27 cellular contexts compared by ENCODE assay signal in the genomic region with DNA sequence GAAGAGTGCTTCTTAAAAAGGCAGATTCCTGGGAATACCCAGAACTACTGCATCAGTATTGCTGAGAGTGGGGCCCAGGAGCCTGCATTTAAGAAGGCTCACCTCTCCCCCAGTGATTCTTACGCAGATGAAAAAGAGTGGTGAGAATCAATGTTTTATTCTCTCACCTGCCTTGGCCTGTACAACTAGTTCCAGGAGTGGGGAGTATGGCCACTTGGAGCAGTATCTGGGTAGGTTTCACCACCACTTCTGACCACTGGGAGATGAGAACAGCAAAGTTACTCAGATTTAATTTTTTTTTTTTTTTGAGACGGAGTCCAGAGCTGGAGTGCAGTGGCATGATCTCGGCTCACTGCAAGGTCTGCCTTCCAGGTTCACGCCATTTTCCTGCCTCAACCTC. TPM values are rescaled to one million over a fixed set of nuclear protein-coding genes. Genes with fewer than 3 reads are reported as not detected.
"Had no signal": no experiment of that assay in that cellular context is flagged by ENCODE, and none has a peak within 500 bp of the region (broad histone marks: within the 10 kb centered on the region; RNA-seq: fewer than 3 reads in every experiment).

No MANE protein-coding gene starts in this region.

- H3K4me1 Mint-ChIP-seq: naive thymus-derived CD4-positive, alpha-beta T cell; natural killer cell; neural progenitor cell; stimulated activated effector memory CD8-positive, alpha-beta T cell treated with anti-CD3 and anti-CD28 coated beads, Interleukin-12 subunit alpha, Interleukin-12 subunit beta, amount 100 ng/mL, for 72 hours had no signal

- H3K27me3 ChIP-seq: neural progenitor cell, neutrophil, pancreas, right lobe of liver, sigmoid colon, stomach, thyroid gland, tibial nerve, upper lobe of right lung, uterus had no signal

- H3K9me3 Mint-ChIP-seq: nephron; stimulated activated effector memory CD8-positive, alpha-beta T cell treated with anti-CD3 and anti-CD28 coated beads, Interleukin-12 subunit alpha, Interleukin-12 subunit beta, amount 100 ng/mL, for 72 hours had no signal

- H2AFZ ChIP-seq: neural progenitor cell had no signal

- H3K4me1 ChIP-seq: neural progenitor cell, prostate gland, tibial nerve, upper lobe of right lung, uterus had no signal

- H3K27ac ChIP-seq: neural progenitor cell, neutrophil, pancreas, prostate gland, right lobe of liver, sigmoid colon, stomach, thoracic aorta, thyroid gland, tibial nerve, upper lobe of right lung, uterus had no signal

- H3K9me3 ChIP-seq: neutrophil, pancreas, prostate gland, right lobe of liver, sigmoid colon, thoracic aorta, thyroid gland, upper lobe of right lung, uterus had no signal

- H3K4me2 ChIP-seq: neural progenitor cell had no signal

- H3K9ac ChIP-seq: neural progenitor cell had no signal

- H3K27ac Mint-ChIP-seq: naive thymus-derived CD4-positive, alpha-beta T cell; natural killer cell; nephron; neural progenitor cell; stimulated activated effector memory CD8-positive, alpha-beta T cell treated with anti-CD3 and anti-CD28 coated beads, Interleukin-12 subunit alpha, Interleukin-12 subunit beta, amount 100 ng/mL, for 72 hours; stimulated activated naive B cell treated with anti-CD40 and anti-IgM and Interleukin-4, amounts not matched to agents 10 μg/mL and 1 μg/mL and 100 μg/mL, for 72 hours; stimulated activated naive CD8-positive, alpha-beta T cell treated with anti-CD3 and anti-CD28 coated beads, Interleukin-15, Interleukin-2, amounts not matched to agents 100 ng/mL and 50 ng/mL, for 24 hours; type B pancreatic cell had no signal

- ATAC-seq: naive thymus-derived CD4-positive, alpha-beta T cell; natural killer cell; pancreas; right cardiac atrium; right lobe of liver; stimulated activated effector memory CD8-positive, alpha-beta T cell treated with anti-CD3 and anti-CD28 coated beads, Interleukin-12 subunit alpha, Interleukin-12 subunit beta, amount 100 ng/mL, for 72 hours; stimulated activated naive B cell treated with anti-CD40 and anti-IgM and Interleukin-4, amounts not matched to agents 10 μg/mL and 1 μg/mL and 100 μg/mL, for 72 hours; upper lobe of right lung had no signal

- H3K36me3 ChIP-seq: neural progenitor cell, neutrophil, pancreas, prostate gland, right lobe of liver, sigmoid colon, stomach, thoracic aorta, thyroid gland, tibial nerve, upper lobe of right lung, uterus had no signal

- H3K36me3 Mint-ChIP-seq: naive thymus-derived CD4-positive, alpha-beta T cell; natural killer cell; stimulated activated effector memory CD8-positive, alpha-beta T cell treated with anti-CD3 and anti-CD28 coated beads, Interleukin-12 subunit alpha, Interleukin-12 subunit beta, amount 100 ng/mL, for 72 hours; stimulated activated naive B cell treated with anti-CD40 and anti-IgM and Interleukin-4, amounts not matched to agents 10 μg/mL and 1 μg/mL and 100 μg/mL, for 72 hours had no signal

- DNase-seq: naive thymus-derived CD4-positive, alpha-beta T cell; natural killer cell; nucleus accumbens; pancreas; right cardiac atrium; right lobe of liver; sigmoid colon; small intestine; stimulated activated CD4-positive, alpha-beta T cell treated with anti-CD3 and anti-CD28 coated beads, Interleukin-15, amount 100 ng/mL, for 24 hours; stimulated activated CD4-positive, alpha-beta T cell treated with anti-CD3 and anti-CD28 coated beads, Interleukin-2, amount 100 ng/mL, for 24 hours; stimulated activated CD4-positive, alpha-beta T cell treated with anti-CD3 and anti-CD28 coated beads, Interleukin-2, amount 100 ng/mL, for 48 hours; stimulated activated CD4-positive, alpha-beta T cell treated with anti-CD3 and anti-CD28 coated beads, Interleukin-4, amount 100 ng/mL, for 24 hours; stimulated activated naive B cell treated with anti-CD40 and anti-IgM and Interleukin-4, amounts not matched to agents 10 μg/mL and 1 μg/mL and 100 μg/mL, for 72 hours; stimulated activated naive CD4-positive, alpha-beta T cell treated with Interleukin-2 at 50 U/mL for 16 hours; stomach; thyroid gland; upper lobe of right lung; uterus had no signal

- H3K27me3 Mint-ChIP-seq: stimulated activated naive B cell treated with anti-CD40 and anti-IgM and Interleukin-4, amounts not matched to agents 10 μg/mL and 1 μg/mL and 100 μg/mL, for 72 hours; stimulated activated naive CD8-positive, alpha-beta T cell treated with anti-CD3 and anti-CD28 coated beads, Interleukin-15, Interleukin-2, amounts not matched to agents 100 ng/mL and 50 ng/mL, for 24 hours; type B pancreatic cell had no signal

- H3K4me3 ChIP-seq: neural progenitor cell, pancreas, prostate gland, right lobe of liver, sigmoid colon, stomach, thoracic aorta, thyroid gland, tibial nerve, upper lobe of right lung, uterus had no signal

- H3K4me3 Mint-ChIP-seq: naive thymus-derived CD4-positive, alpha-beta T cell; natural killer cell; nephron; neural progenitor cell; stimulated activated effector memory CD8-positive, alpha-beta T cell treated with anti-CD3 and anti-CD28 coated beads, Interleukin-12 subunit alpha, Interleukin-12 subunit beta, amount 100 ng/mL, for 72 hours; stimulated activated naive B cell treated with anti-CD40 and anti-IgM and Interleukin-4, amounts not matched to agents 10 μg/mL and 1 μg/mL and 100 μg/mL, for 72 hours; stimulated activated naive CD8-positive, alpha-beta T cell treated with anti-CD3 and anti-CD28 coated beads, Interleukin-15, Interleukin-2, amounts not matched to agents 100 ng/mL and 50 ng/mL, for 24 hours; type B pancreatic cell had no signal

RNA-seq across cellular contexts. Expression of gene CAP2, which starts 16.9 kb away (rescaled TPM):
- total RNA-seq: naive thymus-derived CD4-positive, alpha-beta T cell; natural killer cell had no signal
- polyA plus RNA-seq: naive thymus-derived CD4-positive, alpha-beta T cell had no signal
